In the genomic region with DNA sequence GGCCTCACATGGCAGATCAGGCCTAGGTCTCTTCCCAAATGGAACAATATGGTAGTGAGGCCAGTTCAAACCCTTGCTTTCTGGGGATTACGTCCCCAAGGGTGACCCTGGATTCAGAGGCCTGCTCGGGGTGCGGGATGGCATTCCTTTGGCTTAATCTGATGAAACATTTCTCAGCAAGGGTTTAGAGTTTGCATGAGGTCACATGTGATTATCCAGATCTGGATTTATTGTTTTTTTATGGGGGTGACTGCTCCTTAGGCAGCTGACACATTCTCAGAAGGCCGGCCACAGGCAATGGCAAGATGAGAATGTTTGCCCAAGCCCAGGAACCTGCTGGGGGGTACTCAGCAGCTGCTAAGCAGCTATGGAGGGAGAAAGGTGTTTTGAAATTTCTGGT, we compare ENCODE assay signal across 18 cellular contexts. TPM values are rescaled to one million over a fixed set of nuclear protein-coding genes. Genes with fewer than 3 reads are reported as not detected.
DNase-seq lines count a peak whose midpoint lies in the region; ATAC-seq, FAIRE-seq and TF ChIP-seq lines count a peak whose summit lies in the region.
"Had no signal": no experiment of that assay in that cellular context is flagged by ENCODE, and none has a peak within 500 bp of the region (broad histone marks: within the 10 kb centered on the region; RNA-seq: fewer than 3 reads in every experiment).

No MANE protein-coding gene starts in this region.

- H3K9me3 Mint-ChIP-seq in activated T-cell treated with anti-CD3 and anti-CD28 coated beads, Interleukin-2, amount 50 U/mL, for 72 hours: no peaks in the 10 kb centered on the region
- no peaks in the 10 kb centered on the region for H3K9me3 Mint-ChIP-seq in activated T-cell treated with anti-CD3 and anti-CD28 coated beads, Interleukin-2, amount 50 U/mL, for 4 hours
- H3K9me3 Mint-ChIP-seq in stimulated activated effector memory CD8-positive, alpha-beta T cell treated with anti-CD3 and anti-CD28 coated beads, Interleukin-12 subunit alpha, Interleukin-12 subunit beta, amount 100 ng/mL, for 72 hours: no peaks in the 10 kb centered on the region
- H3K9me3 Mint-ChIP-seq: nephron progenitor cell had no signal

- H3K4me1 ChIP-seq in Panc1 (ENCODE audit: control insufficient read depth, insufficient read depth, low read length) (peaks cover 7% of the 10 kb centered on the region), transverse colon (peaks cover 0 to 19% (median 5%) of the 10 kb centered on the region in 4 donors)
- H3K4me1 ChIP-seq: tibial artery had no signal

- DNase-seq in activated T-cell treated with anti-CD3 and anti-CD28 coated beads, Interleukin-2, amount 50 U/mL, for 72 hours: no peak
- no peak for DNase-seq in activated T-cell treated with anti-CD3 and anti-CD28 coated beads, Interleukin-2, amount 50 U/mL, for 4 hours
- DNase-seq in Panc1 (ENCODE audit: low read depth, low spot score) (no peak), transverse colon (no peak), NCI-H1105 treated with DMSO at 0.1 percent for 48 hours (lab: John Stamatoyannopoulos, UW) (no peak), H54 (ENCODE audit: insufficient read length, low spot score) (no peak)
- no peak for DNase-seq in stimulated activated effector memory CD8-positive, alpha-beta T cell treated with anti-CD3 and anti-CD28 coated beads, Interleukin-12 subunit alpha, Interleukin-12 subunit beta, amount 100 ng/mL, for 72 hours (ENCODE audit: low spot score in 2 of 2)
- DNase-seq: brain microvascular endothelial cell; glutamatergic neuron; midbrain; NCI-H1092 treated with DMSO at 0.1 percent for 48 hours; NCI-H524 treated with DMSO at 0.1 percent for 48 hours; nephron progenitor cell; stimulated activated naive CD8-positive, alpha-beta T cell treated with anti-CD3 and anti-CD28 coated beads, Interleukin-15, Interleukin-2, amounts not matched to agents 100 U/mL and 50 U/mL, for 24 hours; tibial artery had no signal

- in situ Hi-C loops in Panc1 (cut with HindIII; ENCODE audit: low pct_unique_long_range_greater_than_20kb, low sequenced_read_pairs): no loop called here
- in situ Hi-C loops in transverse colon (cut with MboI; ENCODE audit: low pct_ligation_motif_present in 1 of 4, low pct_unique_long_range_greater_than_20kb in 1 of 4, low sequenced_read_pairs in 3 of 4): no loop called here

- no peak for FAIRE-seq in H54 (lab: Jason Lieb, UNC)

- peak overlapping the region; percentile 25 for H3K27ac Mint-ChIP-seq in activated T-cell treated with anti-CD3 and anti-CD28 coated beads, Interleukin-2, amount 50 U/mL, for 72 hours
- H3K27ac Mint-ChIP-seq in stimulated activated effector memory CD8-positive, alpha-beta T cell treated with anti-CD3 and anti-CD28 coated beads, Interleukin-12 subunit alpha, Interleukin-12 subunit beta, amount 100 ng/mL, for 72 hours: peak overlapping the region; percentile 56
- H3K27ac Mint-ChIP-seq: nephron progenitor cell had no signal

- TF ChIP-seq EP300 in transverse colon (IDR thresholded peaks at IDR 0.05; ENCODE audit: low read depth): no peak

- 88% methylated on average over 4 of the region's 4 CpGs; no CpG with 5 or more reads in 1 of the 2 donors for WGBS in transverse colon (ENCODE audit: low coverage in 1 of 2), 2 donors

- no TSS peak for BruUV-seq in Panc1 (replicated peaks; lab: Mats Ljungman, UMichigan)

- no peak for TF ChIP-seq CTCF in Panc1 (IDR thresholded peaks at IDR 0.05)
- TF ChIP-seq CTCF in transverse colon (IDR thresholded peaks at IDR 0.05): no peak

- H3K27ac ChIP-seq in Panc1 (ENCODE audit: low read length): no peak overlapping the region
- H3K27ac ChIP-seq in transverse colon: no peak overlapping the region
- H3K27ac ChIP-seq: brain microvascular endothelial cell, C4-2B, tibial artery had no signal

- POLR2A ChIA-PET in Panc1 (lab: Charles Lee): interaction anchor here (0.6 kb wide), 1 partner anchor 1084 kb away, joined by 3 read pairs; no protein-coding TSS in a partner anchor

- H3K9me3 ChIP-seq in Panc1 (ENCODE audit: control insufficient read depth, insufficient read depth, low read depth, low read length): no peaks in the 10 kb centered on the region
- H3K9me3 ChIP-seq in transverse colon: no peaks in the 10 kb centered on the region
- H3K9me3 ChIP-seq: tibial artery had no signal

- intact Hi-C loops in Panc1 (cut with micrococcal nuclease; ENCODE audit: unreplicated experiment) (no loop called here), transverse colon (cut with DNase I; ENCODE audit: low total_unique reads) (no loop called here)

- no peak for TF ChIP-seq POLR2A in transverse colon (IDR thresholded peaks at IDR 0.05)
- no peak for TF ChIP-seq POLR2A in H54 (IDR thresholded peaks at IDR 0.05; ENCODE audit: low read depth, low read length)

- no peak overlapping the region for H3K4me3 ChIP-seq in Panc1 (ENCODE audit: low read depth in 2 of 2, low read length in 2 of 2)
- no peak overlapping the region for H3K4me3 ChIP-seq in transverse colon
- H3K4me3 ChIP-seq: skin epidermis, tibial artery had no signal

- CTCF ChIA-PET in Panc1 (lab: Charles Lee): no interaction called here

- H3K27me3 ChIP-seq in Panc1 (ENCODE audit: control insufficient read depth, insufficient read depth, low read length): no peaks in the 10 kb centered on the region
- H3K27me3 ChIP-seq in transverse colon: no peaks in the 10 kb centered on the region
- H3K27me3 ChIP-seq: brain microvascular endothelial cell, tibial artery had no signal

- H3K36me3 ChIP-seq in Panc1 (ENCODE audit: control insufficient read depth, insufficient read depth, low read length) (no peaks in the 10 kb centered on the region), transverse colon (no peaks in the 10 kb centered on the region)
- H3K36me3 ChIP-seq: brain microvascular endothelial cell, tibial artery had no signal

- H3K27me3 Mint-ChIP-seq in activated T-cell treated with anti-CD3 and anti-CD28 coated beads, Interleukin-2, amount 50 U/mL, for 72 hours (ENCODE audit: low read depth): no peaks in the 10 kb centered on the region
- H3K27me3 Mint-ChIP-seq in activated T-cell treated with anti-CD3 and anti-CD28 coated beads, Interleukin-2, amount 50 U/mL, for 4 hours (ENCODE audit: low read depth): no peaks in the 10 kb centered on the region

- no peaks in the 10 kb centered on the region for H3K36me3 Mint-ChIP-seq in activated T-cell treated with anti-CD3 and anti-CD28 coated beads, Interleukin-2, amount 50 U/mL, for 72 hours (ENCODE audit: insufficient read depth in 2 of 2)
- H3K36me3 Mint-ChIP-seq in activated T-cell treated with anti-CD3 and anti-CD28 coated beads, Interleukin-2, amount 50 U/mL, for 4 hours (ENCODE audit: insufficient read depth): peaks cover 3% of the 10 kb centered on the region
- no peaks in the 10 kb centered on the region for H3K36me3 Mint-ChIP-seq in stimulated activated effector memory CD8-positive, alpha-beta T cell treated with anti-CD3 and anti-CD28 coated beads, Interleukin-12 subunit alpha, Interleukin-12 subunit beta, amount 100 ng/mL, for 72 hours

- ATAC-seq in activated T-cell treated with anti-CD3 and anti-CD28 coated beads, Interleukin-2, amount 50 U/mL, for 72 hours (replicated peaks in 1 of 2): no peak
- no peak for ATAC-seq in activated T-cell treated with anti-CD3 and anti-CD28 coated beads, Interleukin-2, amount 50 U/mL, for 4 hours
- ATAC-seq in Panc1: 0 out of 2 replicates have a peak, but pooled peaks have one; percentile 26
- peak; percentile 12 for ATAC-seq in esophagus mucosa
- ATAC-seq in stimulated activated effector memory CD8-positive, alpha-beta T cell treated with anti-CD3 and anti-CD28 coated beads, Interleukin-12 subunit alpha, Interleukin-12 subunit beta, amount 100 ng/mL, for 72 hours: no peak
- ATAC-seq: stimulated activated naive CD8-positive, alpha-beta T cell treated with anti-CD3 and anti-CD28 coated beads, Interleukin-15, Interleukin-2, amounts not matched to agents 100 U/mL and 50 U/mL, for 24 hours had no signal

- H3K4me1 Mint-ChIP-seq in activated T-cell treated with anti-CD3 and anti-CD28 coated beads, Interleukin-2, amount 50 U/mL, for 72 hours (ENCODE audit: low read depth): peaks cover 81% of the 10 kb centered on the region
- H3K4me1 Mint-ChIP-seq in activated T-cell treated with anti-CD3 and anti-CD28 coated beads, Interleukin-2, amount 50 U/mL, for 4 hours (ENCODE audit: low read depth): peaks cover 87% of the 10 kb centered on the region
- peaks cover 84% of the 10 kb centered on the region for H3K4me1 Mint-ChIP-seq in stimulated activated effector memory CD8-positive, alpha-beta T cell treated with anti-CD3 and anti-CD28 coated beads, Interleukin-12 subunit alpha, Interleukin-12 subunit beta, amount 100 ng/mL, for 72 hours

- H3K4me3 Mint-ChIP-seq in activated T-cell treated with anti-CD3 and anti-CD28 coated beads, Interleukin-2, amount 50 U/mL, for 72 hours: peak overlapping the region; percentile 11 to 37
- H3K4me3 Mint-ChIP-seq in activated T-cell treated with anti-CD3 and anti-CD28 coated beads, Interleukin-2, amount 50 U/mL, for 4 hours: no peak overlapping the region
- peak overlapping the region; percentile 9 for H3K4me3 Mint-ChIP-seq in stimulated activated effector memory CD8-positive, alpha-beta T cell treated with anti-CD3 and anti-CD28 coated beads, Interleukin-12 subunit alpha, Interleukin-12 subunit beta, amount 100 ng/mL, for 72 hours
- H3K4me3 Mint-ChIP-seq: nephron progenitor cell had no signal

RNA-seq across cellular contexts. Expression of a gene that starts 37.7 kb away (rescaled TPM):
- 10 to 100 TPM; 10.4 to 14.0 TPM for total RNA-seq in activated T-cell treated with anti-CD3 and anti-CD28 coated beads, Interleukin-2, amount 50 U/mL, for 72 hours
- total RNA-seq in activated T-cell treated with anti-CD3 and anti-CD28 coated beads, Interleukin-2, amount 50 U/mL, for 4 hours: 1 to 10 TPM; 5.2 to 5.6 (median 5.5) TPM
- total RNA-seq in Panc1 (2021; ENCODE audit: unreplicated experiment): 68.1 TPM
- polyA plus RNA-seq in Panc1 (2012; ENCODE audit: insufficient read length): 42.9 TPM
- total RNA-seq in esophagus mucosa: 20.1 TPM
- total RNA-seq in transverse colon: 10 to 100 TPM; 19.5 to 70.3 (median 46.9) TPM

Comparison
In these comparisons a context has a peak if more than half of its experiments do, and no peak if none do; other contexts are left out.
1. ATAC-seq: peak in Panc1 (single experiment) and esophagus mucosa (single experiment); none in activated T-cell treated with anti-CD3 and anti-CD28 coated beads, Interleukin-2, amount 50 U/mL, for 72 hours (0 of 2), activated T-cell treated with anti-CD3 and anti-CD28 coated beads, Interleukin-2, amount 50 U/mL, for 4 hours (0 of 2) and stimulated activated effector memory CD8-positive, alpha-beta T cell treated with anti-CD3 and anti-CD28 coated beads, Interleukin-12 subunit alpha, Interleukin-12 subunit beta, amount 100 ng/mL, for 72 hours (single experiment).